In genomic region chr7:112484671-112485097, GRCh38 we compare ENCODE assay signal across 9 cellular contexts. TPM values are rescaled to one million over a fixed set of nuclear protein-coding genes. Genes with fewer than 3 reads are reported as not detected.
DNase-seq lines count a peak whose midpoint lies in the region; ATAC-seq and TF ChIP-seq lines count a peak whose summit lies in the region.
"Had no signal": no experiment of that assay in that cellular context is flagged by ENCODE, and none has a peak within 500 bp of the region (broad histone marks: within the 10 kb centered on the region; RNA-seq: fewer than 3 reads in every experiment).

No MANE protein-coding gene starts in this region.

- no peak for TF ChIP-seq EP300 in transverse colon (IDR thresholded peaks at IDR 0.05; ENCODE audit: low read depth)

- 20 to 80% methylated on average over 1 to 3 of the region's 3 CpGs for WGBS in transverse colon (ENCODE audit: low coverage in 1 of 2), 2 donors

- H3K27me3 ChIP-seq in brain microvascular endothelial cell (replicated peaks) (no peaks in the 10 kb centered on the region), transverse colon (no peaks in the 10 kb centered on the region)

- H3K4me1 ChIP-seq in transverse colon = peaks cover 2 to 40% (median 7%) of the 10 kb centered on the region in 4 donors

- peak overlapping the region; percentile 69 for H3K27ac ChIP-seq in brain microvascular endothelial cell
- peak overlapping the region; percentile 42 to 70 (median 60) for H3K27ac ChIP-seq in transverse colon

- ATAC-seq in HG03135 (IDR thresholded peaks at IDR 0.05; ENCODE audit: unreplicated experiment) = no peak

- TF ChIP-seq POLR2A in transverse colon (IDR thresholded peaks at IDR 0.05) = no peak

- TF ChIP-seq CTCF in brain microvascular endothelial cell (IDR thresholded peaks at IDR 0.05; ENCODE audit: low read depth, low read length, missing control alignments) = no peak
- TF ChIP-seq CTCF in transverse colon (IDR thresholded peaks at IDR 0.05) = no peak

- DNase-seq in HT1080 (ENCODE audit: low read depth) (peak; percentile 95), brain microvascular endothelial cell (peak; percentile 88), iris pigment epithelial cell (ENCODE audit: low read depth) (peak; percentile 93), transverse colon (no peak), COR-L47 (lab: John Stamatoyannopoulos, UW) (no peak), NCI-H2196 (lab: John Stamatoyannopoulos, UW; ENCODE audit: unreplicated experiment) (no peak), GM19238 (ENCODE audit: insufficient read length, low spot score) (no peak)
- DNase-seq: NCI-H748 treated with DMSO at 0.1 percent for 48 hours had no signal

- H3K36me3 ChIP-seq in brain microvascular endothelial cell (replicated peaks) (no peaks in the 10 kb centered on the region), transverse colon (no peaks in the 10 kb centered on the region)

- H3K4me3 ChIP-seq in brain microvascular endothelial cell (ENCODE audit: low read depth, low read length) (no peak overlapping the region), transverse colon (no peak overlapping the region)

- in situ Hi-C loops in brain microvascular endothelial cell (cut with HindIII; ENCODE audit: low pct_ligation_motif_present, low sequenced_read_pairs) (no loop called here), transverse colon (cut with MboI; ENCODE audit: low pct_ligation_motif_present in 1 of 4, low pct_unique_long_range_greater_than_20kb in 1 of 4, low sequenced_read_pairs in 3 of 4) (no loop called here)

- H3K9me3 ChIP-seq in transverse colon = no peaks in the 10 kb centered on the region

- intact Hi-C loops in transverse colon (cut with DNase I; ENCODE audit: low total_unique reads) = no loop called here

RNA-seq across cellular contexts. Expression of gene LSMEM1, which starts 3.9 kb away (rescaled TPM):
- 0.37 and 0.43 TPM in 2 replicates for total RNA-seq in HT1080 (2014; rRNA removed; shearing (Covaris generic))
- polyA plus RNA-seq in HT1080 (2015; cell fraction: cytosol; rRNA removed) = 0.17 and 0.50 TPM in 2 replicates
- 1.4 and 4.2 TPM in 2 replicates for polyA plus RNA-seq in HT1080 (2015; cell fraction: nucleus; rRNA removed)
- total RNA-seq in transverse colon = 1 to 10 TPM in 1 of 4 donors, under 1 TPM in 1, not detected in 2; 0.96 to 4.0 TPM

RNA-seq across cellular contexts. Expression of gene IFRD1, which starts 34.4 kb away (rescaled TPM):
- 33.7 and 35.7 TPM in 2 replicates for total RNA-seq in HT1080 (2014; rRNA removed; shearing (Covaris generic))
- 39.2 and 45.8 TPM in 2 replicates for polyA plus RNA-seq in HT1080 (2015; cell fraction: cytosol; rRNA removed)
- 73.0 and 80.3 TPM in 2 replicates for polyA plus RNA-seq in HT1080 (2015; cell fraction: nucleus; rRNA removed)
- 10 to 100 TPM; 23.3 to 92.7 (median 52.0) TPM for total RNA-seq in transverse colon

Comparison
In these comparisons a context has a peak if more than half of its experiments do, and no peak if none do; other contexts are left out.
1. DNase-seq: peak in HT1080 (single experiment), brain microvascular endothelial cell (single experiment) and iris pigment epithelial cell (single experiment); none in transverse colon (single experiment), COR-L47 (single experiment), NCI-H2196 (single experiment) and GM19238 (single experiment).